Comparison of ENCODE assay signal across 1 cellular context in the genomic region with DNA sequence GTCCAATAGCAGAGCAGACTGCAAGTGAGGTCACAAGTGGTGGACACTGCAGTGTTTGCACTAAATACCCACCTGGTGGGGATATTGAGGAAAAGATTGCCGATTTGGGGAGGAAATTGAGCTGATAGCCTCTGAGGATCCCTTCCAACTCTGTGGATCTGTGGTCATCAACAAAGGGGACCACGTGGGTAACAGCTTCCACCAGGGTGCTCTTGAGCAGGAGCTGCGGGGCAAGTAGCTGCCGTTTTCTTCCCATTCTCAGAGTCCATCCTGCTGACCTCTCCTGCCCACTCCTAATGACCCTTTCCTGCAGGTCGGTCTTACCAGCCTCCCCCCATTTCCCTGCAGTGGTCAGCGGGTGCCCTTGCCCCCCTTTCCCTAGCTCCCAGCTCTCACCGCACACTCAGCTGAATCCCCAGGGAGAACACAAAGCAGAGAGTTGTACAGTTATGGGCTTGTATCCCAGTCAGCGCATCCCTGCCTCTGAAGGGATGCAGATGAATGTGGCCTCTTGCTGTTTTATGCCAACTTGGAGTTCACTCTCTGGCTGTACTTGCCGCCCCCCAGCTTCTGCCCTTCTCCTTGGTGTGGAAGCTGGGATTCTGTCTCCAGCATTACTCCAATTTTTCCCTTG.
A peak's percentile ranks its signal among the peaks of the same experiment; 100 is the strongest.
TF ChIP-seq lines count a peak whose summit lies in the region.

No MANE protein-coding gene starts in this region.

TF ChIP-seq in K562, 482 proteins besides CTCF, POLR2A, EP300 and RAD21 (continues in another document):
- TF ChIP-seq, protein P1, sequence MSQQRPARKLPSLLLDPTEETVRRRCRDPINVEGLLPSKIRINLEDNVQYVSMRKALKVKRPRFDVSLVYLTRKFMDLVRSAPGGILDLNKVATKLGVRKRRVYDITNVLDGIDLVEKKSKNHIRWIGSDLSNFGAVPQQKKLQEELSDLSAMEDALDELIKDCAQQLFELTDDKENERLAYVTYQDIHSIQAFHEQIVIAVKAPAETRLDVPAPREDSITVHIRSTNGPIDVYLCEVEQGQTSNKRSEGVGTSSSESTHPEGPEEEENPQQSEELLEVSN (IDR thresholded peaks at IDR 0.05; ENCODE audit: borderline replicate concordance in 1 of 2, extremely low read depth in 1 of 2, insufficient read depth in 1 of 2, insufficient read length in 1 of 2, low read depth in 1 of 2, low read length in 1 of 2, poor library complexity in 1 of 2, severe bottlenecking in 1 of 2): peak; percentile 43 to 56
- TF ChIP-seq ATF1 (CRISPR knock-in tag; IDR thresholded peaks at IDR 0.05) (no peak), ATF1 (tag; IDR thresholded peaks at IDR 0.05) (peak; percentile 24; the same call in 1 of the 2 replicates), SMAD4 (CRISPR knock-in tag; conservative IDR thresholded peaks at IDR 0.05) (0 out of 2 replicates have a peak, but pooled peaks have one; percentile 11), NR2C1 (IDR thresholded peaks at IDR 0.05) (no peak), NR2C1 (tag; IDR thresholded peaks at IDR 0.05) (peak; percentile 27; the same call in 1 of the 2 replicates), ZNF766 (CRISPR knock-in tag; conservative IDR thresholded peaks at IDR 0.05) (peak; percentile 40; the same call in 1 of the 2 replicates), ETV5 (CRISPR knock-in tag; IDR thresholded peaks at IDR 0.05; ENCODE audit: low read depth) (no peak), NFRKB (IDR thresholded peaks at IDR 0.05; ENCODE audit: low read depth) (0 out of 2 replicates have a peak, but pooled peaks have one; percentile 43), BRD4 (IDR thresholded peaks at IDR 0.05) (no peak), YY1 (IDR thresholded peaks at IDR 0.05; ENCODE audit: borderline replicate concordance in 1 of 3, control insufficient read depth in 1 of 3, extremely low read depth in 1 of 3, insufficient read depth in 3 of 3, insufficient read length in 1 of 3, insufficient replicate concordance in 2 of 3, low read depth in 1 of 3, low read length in 2 of 3) (no peak), ZKSCAN8 (CRISPR knock-in tag; IDR thresholded peaks at IDR 0.05) (peak; percentile 39; the same call in 1 of the 2 replicates), MYC (IDR thresholded peaks at IDR 0.05; ENCODE audit: low read depth, low read length) (0 out of 2 replicates have a peak, but pooled peaks have one; percentile 25), MYC (CRISPR knock-in tag; IDR thresholded peaks at IDR 0.05; ENCODE audit: borderline replicate concordance, low read depth) (no peak), TBP (optimal IDR thresholded peaks at IDR 0.05; ENCODE audit: low read depth, low read length) (no peak), ZNF384 (IDR thresholded peaks at IDR 0.05; ENCODE audit: low read depth, low read length) (no peak), CREB1 (IDR thresholded peaks at IDR 0.05) (no peak), CREB1 (CRISPR knock-in tag; IDR thresholded peaks at IDR 0.05) (0 out of 2 replicates have a peak, but pooled peaks have one; percentile 28), HCFC1 (IDR thresholded peaks at IDR 0.05; ENCODE audit: low read depth, low read length) (no peak), MEF2D (tag; conservative IDR thresholded peaks at IDR 0.05; ENCODE audit: low read depth) (peak; percentile 34; the same call in 1 of the 2 replicates), DMBX1 (CRISPR knock-in tag; IDR thresholded peaks at IDR 0.05; ENCODE audit: borderline replicate concordance) (peak; percentile 44; the same call in 1 of the 2 replicates), ZNF175 (CRISPR knock-in tag; IDR thresholded peaks at IDR 0.05; ENCODE audit: low read depth) (peak; percentile 57; the same call in 1 of the 2 replicates), LCOR (CRISPR knock-in tag; IDR thresholded peaks at IDR 0.05) (no peak), L3MBTL2 (IDR thresholded peaks at IDR 0.05) (peak; percentile 74)
- TF ChIP-seq, protein P2, sequence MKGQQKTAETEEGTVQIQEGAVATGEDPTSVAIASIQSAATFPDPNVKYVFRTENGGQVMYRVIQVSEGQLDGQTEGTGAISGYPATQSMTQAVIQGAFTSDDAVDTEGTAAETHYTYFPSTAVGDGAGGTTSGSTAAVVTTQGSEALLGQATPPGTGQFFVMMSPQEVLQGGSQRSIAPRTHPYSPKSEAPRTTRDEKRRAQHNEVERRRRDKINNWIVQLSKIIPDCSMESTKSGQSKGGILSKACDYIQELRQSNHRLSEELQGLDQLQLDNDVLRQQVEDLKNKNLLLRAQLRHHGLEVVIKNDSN (CRISPR knock-in tag; IDR thresholded peaks at IDR 0.05): 0 out of 2 replicates have a peak, but pooled peaks have one; percentile 20
- TF ChIP-seq, protein P3, sequence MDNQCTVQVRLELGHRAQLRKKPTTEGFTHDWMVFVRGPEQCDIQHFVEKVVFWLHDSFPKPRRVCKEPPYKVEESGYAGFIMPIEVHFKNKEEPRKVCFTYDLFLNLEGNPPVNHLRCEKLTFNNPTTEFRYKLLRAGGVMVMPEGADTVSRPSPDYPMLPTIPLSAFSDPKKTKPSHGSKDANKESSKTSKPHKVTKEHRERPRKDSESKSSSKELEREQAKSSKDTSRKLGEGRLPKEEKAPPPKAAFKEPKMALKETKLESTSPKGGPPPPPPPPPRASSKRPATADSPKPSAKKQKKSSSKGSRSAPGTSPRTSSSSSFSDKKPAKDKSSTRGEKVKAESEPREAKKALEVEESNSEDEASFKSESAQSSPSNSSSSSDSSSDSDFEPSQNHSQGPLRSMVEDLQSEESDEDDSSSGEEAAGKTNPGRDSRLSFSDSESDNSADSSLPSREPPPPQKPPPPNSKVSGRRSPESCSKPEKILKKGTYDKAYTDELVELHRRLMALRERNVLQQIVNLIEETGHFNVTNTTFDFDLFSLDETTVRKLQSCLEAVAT (IDR thresholded peaks at IDR 0.05): 0 out of 4 replicates have a peak, but pooled peaks of 1 of the 2 experiments have one; percentile 8
- TF ChIP-seq, protein P4, sequence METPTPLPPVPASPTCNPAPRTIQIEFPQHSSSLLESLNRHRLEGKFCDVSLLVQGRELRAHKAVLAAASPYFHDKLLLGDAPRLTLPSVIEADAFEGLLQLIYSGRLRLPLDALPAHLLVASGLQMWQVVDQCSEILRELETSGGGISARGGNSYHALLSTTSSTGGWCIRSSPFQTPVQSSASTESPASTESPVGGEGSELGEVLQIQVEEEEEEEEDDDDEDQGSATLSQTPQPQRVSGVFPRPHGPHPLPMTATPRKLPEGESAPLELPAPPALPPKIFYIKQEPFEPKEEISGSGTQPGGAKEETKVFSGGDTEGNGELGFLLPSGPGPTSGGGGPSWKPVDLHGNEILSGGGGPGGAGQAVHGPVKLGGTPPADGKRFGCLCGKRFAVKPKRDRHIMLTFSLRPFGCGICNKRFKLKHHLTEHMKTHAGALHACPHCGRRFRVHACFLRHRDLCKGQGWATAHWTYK (CRISPR knock-in tag; IDR thresholded peaks at IDR 0.05): peak; percentile 21; the same call in 1 of the 2 replicates
- TF ChIP-seq, protein P5, sequence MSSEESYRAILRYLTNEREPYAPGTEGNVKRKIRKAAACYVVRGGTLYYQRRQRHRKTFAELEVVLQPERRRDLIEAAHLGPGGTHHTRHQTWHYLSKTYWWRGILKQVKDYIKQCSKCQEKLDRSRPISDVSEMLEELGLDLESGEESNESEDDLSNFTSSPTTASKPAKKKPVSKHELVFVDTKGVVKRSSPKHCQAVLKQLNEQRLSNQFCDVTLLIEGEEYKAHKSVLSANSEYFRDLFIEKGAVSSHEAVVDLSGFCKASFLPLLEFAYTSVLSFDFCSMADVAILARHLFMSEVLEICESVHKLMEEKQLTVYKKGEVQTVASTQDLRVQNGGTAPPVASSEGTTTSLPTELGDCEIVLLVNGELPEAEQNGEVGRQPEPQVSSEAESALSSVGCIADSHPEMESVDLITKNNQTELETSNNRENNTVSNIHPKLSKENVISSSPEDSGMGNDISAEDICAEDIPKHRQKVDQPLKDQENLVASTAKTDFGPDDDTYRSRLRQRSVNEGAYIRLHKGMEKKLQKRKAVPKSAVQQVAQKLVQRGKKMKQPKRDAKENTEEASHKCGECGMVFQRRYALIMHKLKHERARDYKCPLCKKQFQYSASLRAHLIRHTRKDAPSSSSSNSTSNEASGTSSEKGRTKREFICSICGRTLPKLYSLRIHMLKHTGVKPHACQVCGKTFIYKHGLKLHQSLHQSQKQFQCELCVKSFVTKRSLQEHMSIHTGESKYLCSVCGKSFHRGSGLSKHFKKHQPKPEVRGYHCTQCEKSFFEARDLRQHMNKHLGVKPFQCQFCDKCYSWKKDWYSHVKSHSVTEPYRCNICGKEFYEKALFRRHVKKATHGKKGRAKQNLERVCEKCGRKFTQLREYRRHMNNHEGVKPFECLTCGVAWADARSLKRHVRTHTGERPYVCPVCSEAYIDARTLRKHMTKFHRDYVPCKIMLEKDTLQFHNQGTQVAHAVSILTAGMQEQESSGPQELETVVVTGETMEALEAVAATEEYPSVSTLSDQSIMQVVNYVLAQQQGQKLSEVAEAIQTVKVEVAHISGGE (CRISPR knock-in tag; IDR thresholded peaks at IDR 0.05): peak in 1 of 3 experiments; percentile 19; a peak in 1 of 6 replicates
- TF ChIP-seq, protein P6, sequence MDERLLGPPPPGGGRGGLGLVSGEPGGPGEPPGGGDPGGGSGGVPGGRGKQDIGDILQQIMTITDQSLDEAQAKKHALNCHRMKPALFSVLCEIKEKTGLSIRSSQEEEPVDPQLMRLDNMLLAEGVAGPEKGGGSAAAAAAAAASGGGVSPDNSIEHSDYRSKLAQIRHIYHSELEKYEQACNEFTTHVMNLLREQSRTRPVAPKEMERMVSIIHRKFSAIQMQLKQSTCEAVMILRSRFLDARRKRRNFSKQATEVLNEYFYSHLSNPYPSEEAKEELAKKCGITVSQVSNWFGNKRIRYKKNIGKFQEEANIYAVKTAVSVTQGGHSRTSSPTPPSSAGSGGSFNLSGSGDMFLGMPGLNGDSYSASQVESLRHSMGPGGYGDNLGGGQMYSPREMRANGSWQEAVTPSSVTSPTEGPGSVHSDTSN (CRISPR knock-in tag; IDR thresholded peaks at IDR 0.05; ENCODE audit: low read depth): no peak
- TF ChIP-seq, protein P6 (tag; conservative IDR thresholded peaks at IDR 0.05; ENCODE audit: low read depth): no peak
- TF ChIP-seq, protein P7, sequence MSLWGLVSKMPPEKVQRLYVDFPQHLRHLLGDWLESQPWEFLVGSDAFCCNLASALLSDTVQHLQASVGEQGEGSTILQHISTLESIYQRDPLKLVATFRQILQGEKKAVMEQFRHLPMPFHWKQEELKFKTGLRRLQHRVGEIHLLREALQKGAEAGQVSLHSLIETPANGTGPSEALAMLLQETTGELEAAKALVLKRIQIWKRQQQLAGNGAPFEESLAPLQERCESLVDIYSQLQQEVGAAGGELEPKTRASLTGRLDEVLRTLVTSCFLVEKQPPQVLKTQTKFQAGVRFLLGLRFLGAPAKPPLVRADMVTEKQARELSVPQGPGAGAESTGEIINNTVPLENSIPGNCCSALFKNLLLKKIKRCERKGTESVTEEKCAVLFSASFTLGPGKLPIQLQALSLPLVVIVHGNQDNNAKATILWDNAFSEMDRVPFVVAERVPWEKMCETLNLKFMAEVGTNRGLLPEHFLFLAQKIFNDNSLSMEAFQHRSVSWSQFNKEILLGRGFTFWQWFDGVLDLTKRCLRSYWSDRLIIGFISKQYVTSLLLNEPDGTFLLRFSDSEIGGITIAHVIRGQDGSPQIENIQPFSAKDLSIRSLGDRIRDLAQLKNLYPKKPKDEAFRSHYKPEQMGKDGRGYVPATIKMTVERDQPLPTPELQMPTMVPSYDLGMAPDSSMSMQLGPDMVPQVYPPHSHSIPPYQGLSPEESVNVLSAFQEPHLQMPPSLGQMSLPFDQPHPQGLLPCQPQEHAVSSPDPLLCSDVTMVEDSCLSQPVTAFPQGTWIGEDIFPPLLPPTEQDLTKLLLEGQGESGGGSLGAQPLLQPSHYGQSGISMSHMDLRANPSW (CRISPR knock-in tag; IDR thresholded peaks at IDR 0.05): no peak
